Comparison of ENCODE assay signal across 10 cellular contexts in genomic region chr7:11539853-11540252, GRCh38.
DNase-seq lines count a peak whose midpoint lies in the region; ATAC-seq, FAIRE-seq and TF ChIP-seq lines count a peak whose summit lies in the region.
"Had no signal": no experiment of that assay in that cellular context is flagged by ENCODE, and none has a peak within 500 bp of the region (broad histone marks: within the 10 kb centered on the region; RNA-seq: fewer than 3 reads in every experiment).

No MANE protein-coding gene starts in this region.

- H3K27ac Mint-ChIP-seq in astrocyte (ENCODE audit: unreplicated experiment): peak overlapping the region; percentile 70

- H3K4me3 Mint-ChIP-seq in astrocyte (ENCODE audit: unreplicated experiment): no peak overlapping the region

- H3K9ac ChIP-seq in astrocyte (ENCODE audit: low read length) (no peak overlapping the region), HepG2 (ENCODE audit: insufficient read depth, low read depth, low read length) (no peak overlapping the region)

- no peak for TF ChIP-seq RAD21 in HepG2 (CRISPR knock-in tag; IDR thresholded peaks at IDR 0.05)

- peaks cover 2% of the 10 kb centered on the region for H3K36me3 Mint-ChIP-seq in astrocyte (ENCODE audit: low read depth, unreplicated experiment)

- CTCF ChIA-PET in HepG2 (lab: Yijun Ruan, JAX; ENCODE audit: low intra/inter-chr PET ratio, low total read pairs): no interaction called here

- H4K20me1 ChIP-seq in astrocyte (ENCODE audit: insufficient read depth, low read length): no peaks in the 10 kb centered on the region
- no peaks in the 10 kb centered on the region for H4K20me1 ChIP-seq in HepG2 (ENCODE audit: insufficient read depth, low read length)

- POLR2A ChIA-PET in HepG2 (lab: Yijun Ruan, JAX): no interaction called here

- no peak for TF ChIP-seq POLR2A in HepG2 (IDR thresholded peaks at IDR 0.05; ENCODE audit: insufficient read depth in 1 of 2, low read depth in 2 of 2, low read length in 2 of 2)

- H3K4me2 ChIP-seq in astrocyte (ENCODE audit: low read length) (peak overlapping the region; percentile 37), HepG2 (ENCODE audit: low read depth, low read length) (no peak overlapping the region)

- H3K27me3 Mint-ChIP-seq in astrocyte (ENCODE audit: low read depth, unreplicated experiment): no peaks in the 10 kb centered on the region

- no peaks in the 10 kb centered on the region for H3K9me3 ChIP-seq in astrocyte (ENCODE audit: insufficient read depth, low read depth, low read length)
- H3K9me3 ChIP-seq in HepG2 (ENCODE audit: low read length): no peaks in the 10 kb centered on the region

- intact Hi-C loops in HepG2 (cut with micrococcal nuclease; ENCODE audit: unreplicated experiment): no loop called here

- TF ChIP-seq EP300 in HepG2 (IDR thresholded peaks at IDR 0.05; ENCODE audit: low read depth in 2 of 2, low read length in 2 of 2) (no peak), HepG2 (CRISPR knock-in tag; IDR thresholded peaks at IDR 0.05; ENCODE audit: borderline replicate concordance) (no peak)

- peak; percentile 85 for DNase-seq in MV-4-11 (lab: John Stamatoyannopoulos, UW)
- DNase-seq in astrocyte (ENCODE audit: low read depth): peak; percentile 12
- no peak for DNase-seq in HepG2 (ENCODE audit: low spot score)
- DNase-seq in cerebellar nuclear complex (lab: John Stamatoyannopoulos, UW): no peak
- DNase-seq: activated CD8-positive, alpha-beta memory T cell treated with anti-CD3 and anti-CD28 coated beads, Interleukin-2, amount 50 U/mL, for 4 hours had no signal

- H3K4me1 Mint-ChIP-seq in astrocyte (ENCODE audit: low read depth, unreplicated experiment): peaks cover 19% of the 10 kb centered on the region

- no peaks in the 10 kb centered on the region for H3K79me2 ChIP-seq in ACC112 (ENCODE audit: control insufficient read depth, insufficient read depth, low read length, unreplicated experiment)
- no peaks in the 10 kb centered on the region for H3K79me2 ChIP-seq in astrocyte (ENCODE audit: insufficient read depth, low read length)
- no peaks in the 10 kb centered on the region for H3K79me2 ChIP-seq in HepG2 (ENCODE audit: insufficient read depth, low read length)

- H2AFZ ChIP-seq in ACC112 (ENCODE audit: low read length, unreplicated experiment): peak overlapping the region; percentile 36
- no peak overlapping the region for H2AFZ ChIP-seq in astrocyte (ENCODE audit: low read depth, low read length)
- H2AFZ ChIP-seq in HepG2 (ENCODE audit: low read length): no peak overlapping the region

- 12% methylated on average over 3 of the region's 3 CpGs for WGBS in HepG2 (ENCODE audit: low lambda C conversion rate)

- TF ChIP-seq CTCF in astrocyte (IDR thresholded peaks at IDR 0.05; ENCODE audit: insufficient read depth, low read depth, low read length): no peak
- TF ChIP-seq CTCF in HepG2 (CRISPR knock-in tag; IDR thresholded peaks at IDR 0.05): no peak

- H3K27me3 ChIP-seq in ACC112 (ENCODE audit: insufficient read depth, low read length): no peaks in the 10 kb centered on the region
- H3K27me3 ChIP-seq in astrocyte (ENCODE audit: insufficient read depth, low read length): no peaks in the 10 kb centered on the region
- no peaks in the 10 kb centered on the region for H3K27me3 ChIP-seq in HepG2 (ENCODE audit: control insufficient read depth in 1 of 2, insufficient read depth in 2 of 2, low read length in 2 of 2)

- FAIRE-seq in astrocyte (lab: Jason Lieb, UNC): no peak
- no peak for FAIRE-seq in HepG2 (lab: Jason Lieb, UNC)
- FAIRE-seq: TTC549 had no signal

- H3K4me3 ChIP-seq in ACC112 (ENCODE audit: low read depth, low read length): peak overlapping the region; percentile 64
- no peak overlapping the region for H3K4me3 ChIP-seq in astrocyte (ENCODE audit: insufficient read depth, low read depth, low read length)
- H3K4me3 ChIP-seq in HepG2 (replicated peaks in 1 of 3; ENCODE audit: insufficient read depth in 1 of 3, low read depth in 2 of 3, low read length in 3 of 3): no peak overlapping the region

- H3K9me3 Mint-ChIP-seq in astrocyte (ENCODE audit: unreplicated experiment): peaks cover 3% of the 10 kb centered on the region

- H3K4me1 ChIP-seq in ACC112 (ENCODE audit: control insufficient read depth, insufficient read depth, low read length, unreplicated experiment) (peaks cover 23% of the 10 kb centered on the region), astrocyte (ENCODE audit: insufficient read depth, low read length) (no peaks in the 10 kb centered on the region), HepG2 (ENCODE audit: insufficient read depth, low read length) (no peaks in the 10 kb centered on the region)

- H3K27ac ChIP-seq in ACC112 (ENCODE audit: low read depth, low read length) (peak overlapping the region; percentile 85), astrocyte (ENCODE audit: low read depth, low read length) (no peak overlapping the region), HepG2 (ENCODE audit: extremely low read length, insufficient read depth, low read length) (no peak overlapping the region)

- H3K36me3 ChIP-seq in ACC112 (ENCODE audit: insufficient read depth, low read length) (no peaks in the 10 kb centered on the region; the same call in 1 of the 2 replicates), astrocyte (ENCODE audit: insufficient read depth, low read length) (no peaks in the 10 kb centered on the region), HepG2 (replicated peaks in 1 of 2; ENCODE audit: control insufficient read depth in 1 of 2, insufficient read depth in 2 of 2, low read length in 2 of 2) (no peaks in the 10 kb centered on the region)

- no TSS peak for BruUV-seq in HepG2 (replicated peaks; lab: Mats Ljungman, UMichigan)

- in situ Hi-C loops in HepG2 (cut with HindIII; ENCODE audit: extremely low pct_ligation_motif_present, low pct_unique_long_range_greater_than_20kb): no loop called here

- ATAC-seq in HepG2 (no peak), GM19455 (IDR thresholded peaks at IDR 0.05; ENCODE audit: unreplicated experiment) (no peak), HG03354 (IDR thresholded peaks at IDR 0.05; ENCODE audit: poor library complexity, severe bottlenecking, unreplicated experiment) (no peak), HG03460 (IDR thresholded peaks at IDR 0.05; ENCODE audit: unreplicated experiment) (no peak)

TF ChIP-seq in HepG2, 621 proteins besides CTCF, POLR2A, EP300 and RAD21:
- TF ChIP-seq MAFK (conservative IDR thresholded peaks at IDR 0.05 in 1 of 2, IDR thresholded peaks at IDR 0.05 in 1 of 2; ENCODE audit: low read length in 2 of 2) (peak; percentile 26 to 59; a peak in 2 of 4 replicates), ARNT2 (CRISPR knock-in tag; IDR thresholded peaks at IDR 0.05; ENCODE audit: low read depth) (no peak), HMGXB3 (CRISPR knock-in tag; IDR thresholded peaks at IDR 0.05; ENCODE audit: borderline replicate concordance) (no peak), ZNF503 (CRISPR knock-in tag; IDR thresholded peaks at IDR 0.05) (no peak), ZBTB42 (CRISPR knock-in tag; IDR thresholded peaks at IDR 0.05) (no peak)

Comparison
In these comparisons a context has a peak if more than half of its experiments do, and no peak if none do; other contexts are left out.
1. DNase-seq: peak in MV-4-11 (single experiment) and astrocyte (single experiment); none in HepG2 (single experiment) and cerebellar nuclear complex (0 of 2).